Comparison of ENCODE assay signal across 8 cellular contexts in the genomic region with DNA sequence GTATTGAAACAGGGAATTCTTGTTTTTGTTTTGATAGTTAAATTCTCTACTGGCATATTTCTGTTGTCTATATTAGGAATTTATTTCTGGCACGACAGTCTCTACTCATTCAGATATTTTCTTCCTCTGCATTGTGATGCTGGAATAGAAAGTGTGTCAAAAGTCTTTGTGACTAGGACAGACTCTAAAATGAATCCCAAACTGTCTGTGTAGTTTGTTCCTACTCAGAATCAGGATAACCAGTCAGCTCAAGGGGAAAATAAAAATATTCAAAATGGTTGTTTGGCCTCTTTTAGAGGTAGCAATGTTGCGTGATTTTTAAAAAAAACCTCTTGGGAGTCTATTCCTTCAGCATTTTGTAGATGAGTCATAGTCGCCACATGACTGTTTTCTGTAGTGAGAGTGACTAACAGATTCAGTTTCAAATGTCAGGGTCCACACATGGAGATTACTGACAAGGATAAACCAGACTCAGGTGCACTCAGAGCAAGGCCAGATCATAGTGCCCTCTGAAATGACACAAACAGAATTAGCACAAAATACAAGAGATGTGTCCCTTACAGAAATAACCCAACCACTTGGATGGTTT. TPM values are rescaled to one million over a fixed set of nuclear protein-coding genes. Genes with fewer than 3 reads are reported as not detected.
DNase-seq lines count a peak whose midpoint lies in the region; ATAC-seq and TF ChIP-seq lines count a peak whose summit lies in the region.

No MANE protein-coding gene starts in this region.

- H3K79me2 ChIP-seq in fibroblast of lung (ENCODE audit: control insufficient read depth, insufficient read depth, low read length), result no peaks in the 10 kb centered on the region

- H3K18ac ChIP-seq in IMR-90 (ENCODE audit: low read depth, low read length) (peak overlapping the region; percentile 19; the same call in 1 of the 2 replicates), neuronal stem cell (ENCODE audit: low read length) (no peak overlapping the region)

- TF ChIP-seq POLR2A in IMR-90 (IDR thresholded peaks at IDR 0.05; ENCODE audit: low read depth, low read length), result no peak

- H4K5ac ChIP-seq in IMR-90 (ENCODE audit: low read depth, low read length), result no peak overlapping the region

- H3K9ac ChIP-seq in IMR-90 (ENCODE audit: low read depth, low read length) (no peak overlapping the region), fibroblast of lung (ENCODE audit: insufficient read depth, low read length) (no peak overlapping the region), neuronal stem cell (ENCODE audit: low read depth, low read length, poor library complexity) (no peak overlapping the region)

- no peak for TF ChIP-seq CTCF in IMR-90 (conservative IDR thresholded peaks at IDR 0.05; ENCODE audit: low read depth, low read length)
- TF ChIP-seq CTCF in fibroblast of lung (conservative IDR thresholded peaks at IDR 0.05 in 1 of 2, IDR thresholded peaks at IDR 0.05 in 1 of 2; ENCODE audit: low read depth in 1 of 2, low read length in 2 of 2), result no peak
- no peak for TF ChIP-seq CTCF in BE2C (IDR thresholded peaks at IDR 0.05; ENCODE audit: low read depth, low read length)

- H4K91ac ChIP-seq in IMR-90 (ENCODE audit: insufficient read depth, low read depth, low read length), result peak overlapping the region; percentile 27; the same call in 1 of the 2 replicates
- H4K91ac ChIP-seq in neuronal stem cell (ENCODE audit: low read depth, low read length, poor library complexity), result no peak overlapping the region

- peak overlapping the region in 1 of 2 experiments; percentile 75; a peak in 2 of 4 replicates for H4K8ac ChIP-seq in IMR-90 (ENCODE audit: low read depth in 2 of 2, low read length in 2 of 2)
- H4K8ac ChIP-seq in neuronal stem cell (ENCODE audit: low read depth, low read length), result no peak overlapping the region

- H3K9me3 ChIP-seq in IMR-90 (ENCODE audit: control insufficient read depth, insufficient read depth, low read length) (no peaks in the 10 kb centered on the region), fibroblast of lung (ENCODE audit: control insufficient read depth, insufficient read depth, low read depth, low read length) (no peaks in the 10 kb centered on the region), BE2C (no peaks in the 10 kb centered on the region), neuronal stem cell (replicated peaks in 1 of 2; ENCODE audit: control insufficient read depth in 2 of 2, insufficient read depth in 1 of 2, low read depth in 1 of 2, low read length in 2 of 2) (no peaks in the 10 kb centered on the region)

- POLR2A ChIA-PET in IMR-90 (lab: Charles Lee; ENCODE audit: unreplicated experiment), result no interaction called here

- H2BK15ac ChIP-seq in IMR-90 (ENCODE audit: low read depth, low read length) (no peak overlapping the region), neuronal stem cell (ENCODE audit: low read length) (no peak overlapping the region)

- DNase-seq in IMR-90 (peak; percentile 93), fibroblast of lung (ENCODE audit: low read depth in 2 of 2) (peak; percentile 78 to 80), BE2C (no peak), OCI-M2 (lab: John Stamatoyannopoulos, UW; ENCODE audit: unreplicated experiment) (no peak), neuronal stem cell (ENCODE audit: low spot score) (no peak), SIG-M5 (lab: John Stamatoyannopoulos, UW) (no peak)

- H3K14ac ChIP-seq in IMR-90 (replicated peaks; ENCODE audit: low read depth, low read length) (peak overlapping the region; percentile 59), neuronal stem cell (ENCODE audit: low read length) (no peak overlapping the region)

- H2AK5ac ChIP-seq in IMR-90 (ENCODE audit: low read depth, low read length), result no peak overlapping the region
- H2AK5ac ChIP-seq in neuronal stem cell (ENCODE audit: low read depth, low read length), result no peak overlapping the region

- no TSS peak for BruUV-seq in IMR-90 (replicated peaks; lab: Mats Ljungman, UMichigan)

- H3K4me1 ChIP-seq in IMR-90 (ENCODE audit: control insufficient read depth, insufficient read depth, low read length) (no peaks in the 10 kb centered on the region), fibroblast of lung (ENCODE audit: control insufficient read depth, extremely low read depth, insufficient read depth, low read length) (peaks cover 3% of the 10 kb centered on the region), BE2C (peaks cover 14% of the 10 kb centered on the region), neuronal stem cell (ENCODE audit: control insufficient read depth in 2 of 2, insufficient read depth in 1 of 2, low read depth in 1 of 2, low read length in 2 of 2) (no peaks in the 10 kb centered on the region)

- H3K9me1 ChIP-seq in IMR-90 (ENCODE audit: insufficient read depth, low read length), result no peaks in the 10 kb centered on the region

- H2BK12ac ChIP-seq in neuronal stem cell (ENCODE audit: low read length), result no peak overlapping the region

- H3K4ac ChIP-seq in IMR-90 (ENCODE audit: low read depth, low read length), result peak overlapping the region; percentile 64; the same call in 1 of the 2 replicates
- H3K4ac ChIP-seq in neuronal stem cell (ENCODE audit: low read length), result no peak overlapping the region

- 33% methylated on average over 2 of the region's 3 CpGs; no CpG with 5 or more reads in 1 of the 2 experiments for WGBS in IMR-90 (ENCODE audit: extremely low coverage in 2 of 2, insufficient read length in 1 of 2), 2 experiments
- no CpG with 5 or more reads among the region's 3 CpGs for WGBS in neuronal stem cell (ENCODE audit: extremely low coverage in 2 of 2, insufficient read length in 2 of 2, insufficient replicate concordance in 1 of 2), 2 donors

- in situ Hi-C loops in IMR-90 (cut with MboI; ENCODE audit: low sequenced_read_pairs), result no loop called here

- no peaks in the 10 kb centered on the region for H4K20me1 ChIP-seq in IMR-90 (ENCODE audit: insufficient read depth, low read length)
- no peaks in the 10 kb centered on the region for H4K20me1 ChIP-seq in fibroblast of lung (ENCODE audit: control insufficient read depth, extremely low read depth, insufficient read depth, low read length)

- H3K27ac ChIP-seq in IMR-90 (ENCODE audit: insufficient read depth, low read length) (peak overlapping the region; percentile 32; the same call in 1 of the 2 replicates), fibroblast of lung (ENCODE audit: insufficient read depth, low read length) (no peak overlapping the region), neuronal stem cell (replicated peaks; ENCODE audit: low read length) (no peak overlapping the region)

- H3K23ac ChIP-seq in IMR-90 (ENCODE audit: low read depth, low read length) (0 out of 2 replicates have a peak overlapping the region, but pooled peaks have one; percentile 28), neuronal stem cell (ENCODE audit: low read depth, low read length, poor library complexity) (no peak overlapping the region)

- dilution Hi-C loops in IMR-90 (cut with HindIII; ENCODE audit: low sequenced_read_pairs, unreplicated experiment), result no loop called here

- H2BK120ac ChIP-seq in IMR-90 (ENCODE audit: low read depth, low read length) (peak overlapping the region; percentile 83), neuronal stem cell (ENCODE audit: low read depth, low read length) (no peak overlapping the region)

- ATAC-seq in GM18499 (IDR thresholded peaks at IDR 0.05; ENCODE audit: insufficient read depth, unreplicated experiment) (peak; percentile 100), GM21717 (IDR thresholded peaks at IDR 0.05; ENCODE audit: unreplicated experiment) (peak; percentile 98), IMR-90 (ENCODE audit: low read depth) (peak; percentile 90)

- no peaks in the 10 kb centered on the region for H3K79me1 ChIP-seq in IMR-90 (ENCODE audit: low read depth in 1 of 2, low read length in 2 of 2)
- H3K79me1 ChIP-seq in neuronal stem cell (ENCODE audit: low read depth, low read length), result no peaks in the 10 kb centered on the region

- H2BK20ac ChIP-seq in IMR-90 (ENCODE audit: low read depth, low read length), result peak overlapping the region; percentile 83; the same call in 1 of the 2 replicates

- peak overlapping the region; percentile 63; the same call in 1 of the 2 replicates for H3K56ac ChIP-seq in IMR-90 (ENCODE audit: extremely low read depth, insufficient read depth, low read length)

- CTCF ChIA-PET in IMR-90 (lab: Yijun Ruan, JAX), result no interaction called here

- intact Hi-C loops in IMR-90 (cut with micrococcal nuclease), result loop anchor here (5.0 kb wide), 1 partner anchor 35 kb away; no protein-coding TSS in a partner anchor

- TF ChIP-seq RAD21 in IMR-90 (IDR thresholded peaks at IDR 0.05; ENCODE audit: low read length), result no peak

- peak overlapping the region; percentile 86 for H2BK5ac ChIP-seq in IMR-90 (ENCODE audit: low read depth, low read length, poor library complexity, severe bottlenecking)
- no peak overlapping the region for H2BK5ac ChIP-seq in neuronal stem cell (ENCODE audit: low read length)

- H3K27me3 ChIP-seq in IMR-90 (ENCODE audit: control insufficient read depth, insufficient read depth, low read length), result no peaks in the 10 kb centered on the region
- no peaks in the 10 kb centered on the region for H3K27me3 ChIP-seq in fibroblast of lung (ENCODE audit: control insufficient read depth, insufficient read depth, low read length)
- H3K27me3 ChIP-seq in BE2C, result no peaks in the 10 kb centered on the region
- H3K27me3 ChIP-seq in neuronal stem cell (ENCODE audit: control insufficient read depth in 3 of 3, insufficient read depth in 3 of 3, low read depth in 1 of 3, low read length in 3 of 3), result peaks cover 0 to 5% (median 0%) of the 10 kb centered on the region in 3 experiments

- no peak overlapping the region for H3K4me3 ChIP-seq in IMR-90 (ENCODE audit: insufficient read depth, low read depth, low read length)
- no peak overlapping the region for H3K4me3 ChIP-seq in fibroblast of lung (replicated peaks in 1 of 4; ENCODE audit: control extremely low read depth in 1 of 4, insufficient read depth in 1 of 4, low read depth in 3 of 4, low read length in 4 of 4)
- H3K4me3 ChIP-seq in BE2C (ENCODE audit: low read depth, low read length), result no peak overlapping the region
- H3K4me3 ChIP-seq in neuronal stem cell (ENCODE audit: low read length in 2 of 2), result no peak overlapping the region

- no peak overlapping the region for H2AK9ac ChIP-seq in IMR-90 (replicated peaks; ENCODE audit: low read depth, low read length, poor library complexity)

- H3K4me2 ChIP-seq in IMR-90 (ENCODE audit: low read depth, low read length) (peak overlapping the region; percentile 62; the same call in 1 of the 2 replicates), fibroblast of lung (ENCODE audit: extremely low read depth, insufficient read depth, low read length) (peak overlapping the region; percentile 36), neuronal stem cell (ENCODE audit: insufficient read depth, low read length, poor library complexity, severe bottlenecking) (no peak overlapping the region)

- H2AFZ ChIP-seq in IMR-90 (replicated peaks; ENCODE audit: low read length, poor library complexity), result no peak overlapping the region
- no peak overlapping the region for H2AFZ ChIP-seq in fibroblast of lung (ENCODE audit: low read length)
- no peak overlapping the region for H2AFZ ChIP-seq in neuronal stem cell (ENCODE audit: low read length)

- H3K36me3 ChIP-seq in IMR-90 (ENCODE audit: control insufficient read depth, insufficient read depth, low read length) (no peaks in the 10 kb centered on the region), fibroblast of lung (ENCODE audit: control insufficient read depth, insufficient read depth, low read length) (no peaks in the 10 kb centered on the region), BE2C (0 out of 2 replicates have a peak, but pooled peaks cover 3% of the 10 kb centered on the region), neuronal stem cell (replicated peaks in 1 of 2; ENCODE audit: control insufficient read depth in 2 of 2, insufficient read depth in 2 of 2, low read length in 2 of 2) (no peaks in the 10 kb centered on the region)

RNA-seq across cellular contexts. Expression of a gene that starts 13.1 kb away (rescaled TPM):
- 6.7 and 6.8 TPM in 2 replicates for total RNA-seq in IMR-90 (2012; rRNA removed)
- 2.5 and 2.7 TPM in 2 replicates for polyA plus RNA-seq in IMR-90 (2012; rRNA removed)
- 1.6 TPM in 2 replicates for polyA plus RNA-seq in IMR-90 (2012; cell fraction: cytosol; rRNA removed)
- 1.0 and 2.1 TPM in 2 replicates for polyA plus RNA-seq in IMR-90 (2012; cell fraction: nucleus; rRNA removed; ENCODE audit: low replicate concordance)
- total RNA-seq in fibroblast of lung, result 0.26 and 1.3 TPM in 2 replicates
- 3.4 and 4.4 TPM in 2 replicates for polyA plus RNA-seq in fibroblast of lung
- polyA plus RNA-seq in fibroblast of lung (2012), result 3.3 and 3.4 TPM in 2 replicates
- polyA minus RNA-seq in fibroblast of lung (ENCODE audit: low replicate concordance), result 9.8 and 13.5 TPM in 2 replicates
- 22.1 TPM for polyA plus RNA-seq in BE2C (2012; ENCODE audit: insufficient read depth, insufficient read length, low read depth)
- polyA plus RNA-seq in neuronal stem cell (2013, experiment 1 of 2), result under 0.01 TPM
- polyA plus RNA-seq in neuronal stem cell (2013, experiment 2 of 2), result 0.01 TPM

Comparison
In these comparisons a context has a peak if more than half of its experiments do, and no peak if none do; other contexts are left out.
1. DNase-seq: peak in IMR-90 (single experiment) and fibroblast of lung (2 of 2); none in BE2C (single experiment), OCI-M2 (single experiment), neuronal stem cell (single experiment) and SIG-M5 (single experiment).
2. Peak in every context shown above with its lines, with median percentiles within 50 percentile points of each other: ATAC-seq.